ENCODE assay signal across 1 cellular context in the genomic region with DNA sequence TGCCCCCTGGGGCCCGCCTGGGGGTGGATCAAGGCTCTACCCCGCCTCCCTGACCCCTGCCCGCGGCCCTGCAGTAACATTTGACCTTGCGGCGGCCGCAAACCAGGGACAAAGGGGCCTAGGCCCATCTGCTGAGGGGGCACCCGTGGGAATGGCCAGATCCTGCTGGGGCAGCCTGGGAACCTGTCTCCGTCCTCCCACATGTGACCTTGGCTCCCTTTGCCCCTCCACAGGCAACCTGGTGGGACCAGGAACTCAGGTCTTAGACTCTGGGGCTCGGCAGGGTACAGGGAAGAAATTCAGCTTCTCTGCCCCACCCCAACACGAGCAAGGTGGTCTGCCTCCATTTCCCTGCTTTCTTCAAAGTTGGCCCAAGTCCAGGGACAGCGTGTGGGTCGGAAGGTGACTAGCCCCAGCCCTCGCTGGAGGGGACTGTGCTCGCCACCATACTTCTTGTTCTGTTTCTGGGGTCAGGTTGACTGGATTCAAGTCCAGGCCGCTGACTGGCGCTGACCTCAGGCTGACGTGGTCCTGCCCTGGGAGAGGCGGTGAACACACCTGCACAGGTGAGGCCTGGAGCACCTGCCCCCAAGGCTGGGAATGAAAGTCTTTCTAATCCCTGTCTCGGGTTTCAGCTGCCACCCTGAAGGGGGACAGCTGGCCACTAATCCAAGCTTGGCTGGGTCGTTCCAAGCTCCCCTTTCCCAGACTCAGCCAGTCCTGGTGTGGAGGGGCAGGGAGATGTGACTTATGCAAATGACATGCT.
A peak's percentile ranks its signal among the peaks of the same experiment; 100 is the strongest.
TF ChIP-seq lines count a peak whose summit lies in the region.

No MANE protein-coding gene starts in this region.

TF ChIP-seq in WTC11, 78 proteins besides CTCF, POLR2A, EP300 and RAD21 (continued from another document):
- TF ChIP-seq, protein P1, sequence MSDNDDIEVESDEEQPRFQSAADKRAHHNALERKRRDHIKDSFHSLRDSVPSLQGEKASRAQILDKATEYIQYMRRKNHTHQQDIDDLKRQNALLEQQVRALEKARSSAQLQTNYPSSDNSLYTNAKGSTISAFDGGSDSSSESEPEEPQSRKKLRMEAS (CRISPR knock-in tag; IDR thresholded peaks at IDR 0.05), result peak; percentile 45; the same call in 1 of the 2 replicates
- TF ChIP-seq, protein P2, sequence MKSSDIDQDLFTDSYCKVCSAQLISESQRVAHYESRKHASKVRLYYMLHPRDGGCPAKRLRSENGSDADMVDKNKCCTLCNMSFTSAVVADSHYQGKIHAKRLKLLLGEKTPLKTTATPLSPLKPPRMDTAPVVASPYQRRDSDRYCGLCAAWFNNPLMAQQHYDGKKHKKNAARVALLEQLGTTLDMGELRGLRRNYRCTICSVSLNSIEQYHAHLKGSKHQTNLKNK (CRISPR knock-in tag; IDR thresholded peaks at IDR 0.05), result no peak
